In genomic region chr15:96273317-96274086, GRCh38 we compare ENCODE assay signal across 10 cellular contexts. TPM values are rescaled to one million over a fixed set of nuclear protein-coding genes. Genes with fewer than 3 reads are reported as not detected.
DNase-seq lines count a peak whose midpoint lies in the region; ATAC-seq lines count a peak whose summit lies in the region.
"Had no signal": no experiment of that assay in that cellular context is flagged by ENCODE, and none has a peak within 500 bp of the region (broad histone marks: within the 10 kb centered on the region; RNA-seq: fewer than 3 reads in every experiment).

No MANE protein-coding gene starts in this region.

- H3K4me1 ChIP-seq in mesodermal cell (ENCODE audit: control insufficient read depth, insufficient read depth, low read length, poor library complexity, severe bottlenecking) (peaks cover 38% of the 10 kb centered on the region), SJCRH30 (peaks cover 3% of the 10 kb centered on the region; the same call in 1 of the 2 replicates)

- DNase-seq in Daoy (ENCODE audit: low read depth) (peak; percentile 99), SJCRH30 (no peak), medulla oblongata (ENCODE audit: extremely low spot score) (no peak), amygdala (lab: John Stamatoyannopoulos, UW) (no peak)
- DNase-seq in activated naive CD8-positive, alpha-beta T cell treated with anti-CD3 and anti-CD28 coated beads for 36 hours: peak; percentile 15
- no peak for DNase-seq in effector CD8-positive, alpha-beta T cell (lab: John Stamatoyannopoulos, UW)
- DNase-seq: endodermal cell had no signal

- H3K27ac ChIP-seq in mesodermal cell (ENCODE audit: low read depth, low read length, severe bottlenecking) (peak overlapping the region; percentile 46), SJCRH30 (no peak overlapping the region)
- H3K27ac ChIP-seq: VCaP had no signal

- H3K9me3 ChIP-seq in mesodermal cell (ENCODE audit: control insufficient read depth, low read length) (no peaks in the 10 kb centered on the region), SJCRH30 (replicated peaks) (no peaks in the 10 kb centered on the region)

- 81 to 87% methylated on average over 10 to 11 of the region's 15 CpGs for WGBS in mesodermal cell (ENCODE audit: insufficient coverage in 2 of 2), 2 experiments

- H3K36me3 Mint-ChIP-seq in activated naive CD8-positive, alpha-beta T cell treated with anti-CD3 and anti-CD28 coated beads for 36 hours: no peaks in the 10 kb centered on the region

- peak; percentile 59 for ATAC-seq in HG02798 (IDR thresholded peaks at IDR 0.05; ENCODE audit: poor library complexity, unreplicated experiment)

- no peaks in the 10 kb centered on the region for H3K4me1 Mint-ChIP-seq in activated naive CD8-positive, alpha-beta T cell treated with anti-CD3 and anti-CD28 coated beads for 36 hours
- H3K4me1 Mint-ChIP-seq: endodermal cell had no signal

- peaks cover 16% of the 10 kb centered on the region for H3K27me3 Mint-ChIP-seq in activated naive CD8-positive, alpha-beta T cell treated with anti-CD3 and anti-CD28 coated beads for 36 hours

- H3K27ac Mint-ChIP-seq in activated naive CD8-positive, alpha-beta T cell treated with anti-CD3 and anti-CD28 coated beads for 36 hours: no peak overlapping the region
- H3K27ac Mint-ChIP-seq: endodermal cell had no signal

- H3K4me3 Mint-ChIP-seq in activated naive CD8-positive, alpha-beta T cell treated with anti-CD3 and anti-CD28 coated beads for 36 hours: no peak overlapping the region
- H3K4me3 Mint-ChIP-seq: endodermal cell had no signal

- H3K36me3 ChIP-seq in mesodermal cell (ENCODE audit: control insufficient read depth, insufficient read depth, low read length): no peaks in the 10 kb centered on the region
- H3K36me3 ChIP-seq in SJCRH30: peaks cover 27% of the 10 kb centered on the region; the same call in 1 of the 2 replicates

- H3K27me3 ChIP-seq in SJCRH30: no peaks in the 10 kb centered on the region

- no peaks in the 10 kb centered on the region for H3K9me3 Mint-ChIP-seq in activated naive CD8-positive, alpha-beta T cell treated with anti-CD3 and anti-CD28 coated beads for 36 hours
- H3K9me3 Mint-ChIP-seq: endodermal cell had no signal

- H3K4me3 ChIP-seq in mesodermal cell (ENCODE audit: extremely low read depth, insufficient read depth, low read length, poor library complexity, severe bottlenecking) (no peak overlapping the region), SJCRH30 (no peak overlapping the region)

RNA-seq across cellular contexts. Expression of gene NR2F2, which starts 57.0 kb away (rescaled TPM):
- 12.4 and 14.1 TPM in 2 replicates for total RNA-seq in Daoy (2014; rRNA removed; shearing (Covaris generic))
- total RNA-seq in activated naive CD8-positive, alpha-beta T cell treated with anti-CD3 and anti-CD28 coated beads for 36 hours: not detected
- 8.3 TPM for polyA plus RNA-seq in mesodermal cell (2013, experiment 1 of 2)
- 6.9 TPM for polyA plus RNA-seq in mesodermal cell (2013, experiment 2 of 2)
- 24.5 and 24.9 TPM in 2 replicates for total RNA-seq in SJCRH30 (2014; rRNA removed; shearing (Covaris generic))

Comparison
In these comparisons a context has a peak if more than half of its experiments do, and no peak if none do; other contexts are left out.
1. DNase-seq: peak in Daoy (single experiment) and activated naive CD8-positive, alpha-beta T cell treated with anti-CD3 and anti-CD28 coated beads for 36 hours (single experiment); none in effector CD8-positive, alpha-beta T cell (single experiment), SJCRH30 (0 of 2), medulla oblongata (single experiment) and amygdala (0 of 56).
2. RNA of gene NR2F2, which starts 57.0 kb away (total RNA-seq): 24.5 to 24.9 TPM in SJCRH30 and 12.4 to 14.1 TPM in Daoy; not detected in activated naive CD8-positive, alpha-beta T cell treated with anti-CD3 and anti-CD28 coated beads for 36 hours; every median in the first group is over 10 times any median in the second.